ENCODE assay signal across 11 cellular contexts in genomic region chr11:65554842-65555395, GRCh38. TPM values are rescaled to one million over a fixed set of nuclear protein-coding genes. Genes with fewer than 3 reads are reported as not detected.
DNase-seq lines count a peak whose midpoint lies in the region; ATAC-seq, FAIRE-seq and TF ChIP-seq lines count a peak whose summit lies in the region.
"Had no signal": no experiment of that assay in that cellular context is flagged by ENCODE, and none has a peak within 500 bp of the region (broad histone marks: within the 10 kb centered on the region; RNA-seq: fewer than 3 reads in every experiment).

No MANE protein-coding gene starts in this region.

- TF ChIP-seq POLR2A in breast epithelium (IDR thresholded peaks at IDR 0.05) = no peak

- DNase-seq in breast epithelium (ENCODE audit: low spot score in 2 of 2) = no peak
- no peak for DNase-seq in osteocyte (ENCODE audit: extremely low spot score, unreplicated experiment)
- DNase-seq in small intestine = no peak
- DNase-seq: DMS153, lower lobe of right lung had no signal

- ATAC-seq in GM18502 (IDR thresholded peaks at IDR 0.05; ENCODE audit: poor library complexity, unreplicated experiment) (no peak), HG03025 (IDR thresholded peaks at IDR 0.05; ENCODE audit: low FRiP score, unreplicated experiment) (no peak), HG02798 (IDR thresholded peaks at IDR 0.05; ENCODE audit: poor library complexity, unreplicated experiment) (no peak)
- ATAC-seq: lower lobe of right lung had no signal

- H3K36me3 ChIP-seq in BLaER1 treated with 17β-estradiol and CSF1 and Interleukin-3, amounts not matched to agents 10 nM and 100 nM = peaks cover 5 to 28% (median 15%) of the 10 kb centered on the region in 11 experiments; a peak in 15 of 22 replicates
- no peaks in the 10 kb centered on the region for H3K36me3 ChIP-seq in breast epithelium
- no peaks in the 10 kb centered on the region for H3K36me3 ChIP-seq in small intestine (ENCODE audit: control insufficient read depth in 2 of 2, insufficient read depth in 2 of 2, low read length in 2 of 2)

- H3K4me2 ChIP-seq in BLaER1 treated with 17β-estradiol and CSF1 and Interleukin-3, amounts not matched to agents 10 nM and 100 nM = peak overlapping the region; percentile 89 to 100 (median 99)

- H3K9me3 ChIP-seq in BLaER1 treated with 17β-estradiol and CSF1 and Interleukin-3, amounts not matched to agents 10 nM and 100 nM (replicated peaks in 1 of 11) = no peaks in the 10 kb centered on the region
- H3K9me3 ChIP-seq in breast epithelium (no peaks in the 10 kb centered on the region), small intestine (ENCODE audit: control insufficient read depth, low read depth) (no peaks in the 10 kb centered on the region)
- H3K9me3 ChIP-seq: lower lobe of right lung had no signal

- H3K36me3 Mint-ChIP-seq in IgD-negative memory B cell = no peaks in the 10 kb centered on the region
- peaks cover 23% of the 10 kb centered on the region for H3K36me3 Mint-ChIP-seq in osteocyte (ENCODE audit: unreplicated experiment)

- H3K9ac ChIP-seq in BLaER1 treated with 17β-estradiol and CSF1 and Interleukin-3, amounts not matched to agents 10 nM and 100 nM = peak overlapping the region; percentile 12 to 91 (median 86); a peak in 21 of 22 replicates

- intact Hi-C loops in breast epithelium (cut with DNase I; ENCODE audit: low total_unique reads) = no loop called here

- H3K4me1 ChIP-seq in BLaER1 treated with 17β-estradiol and CSF1 and Interleukin-3, amounts not matched to agents 10 nM and 100 nM = peaks cover 69 to 85% (median 79%) of the 10 kb centered on the region in 10 experiments
- H3K4me1 ChIP-seq in breast epithelium = peaks cover 25 to 27% of the 10 kb centered on the region in 2 donors
- no peaks in the 10 kb centered on the region for H3K4me1 ChIP-seq in small intestine (ENCODE audit: control insufficient read depth in 2 of 2, insufficient read depth in 1 of 2, low read depth in 1 of 2, low read length in 1 of 2)

- FAIRE-seq in small intestine (lab: Jason Lieb, UNC) = no peak
- FAIRE-seq: TTC549 had no signal

- H4K20me1 ChIP-seq in BLaER1 treated with 17β-estradiol and CSF1 and Interleukin-3, amounts not matched to agents 10 nM and 100 nM = peaks cover 0 to 26% (median 13%) of the 10 kb centered on the region in 11 experiments; a peak in 10 of 22 replicates

- H3K9me3 Mint-ChIP-seq in IgD-negative memory B cell (no peaks in the 10 kb centered on the region), osteocyte (ENCODE audit: unreplicated experiment) (no peaks in the 10 kb centered on the region)

- peak overlapping the region; percentile 18 to 62 (median 59) for H3K27ac Mint-ChIP-seq in IgD-negative memory B cell
- H3K27ac Mint-ChIP-seq in osteocyte (ENCODE audit: unreplicated experiment) = peak overlapping the region; percentile 96

- H3K27ac ChIP-seq in BLaER1 treated with 17β-estradiol and CSF1 and Interleukin-3, amounts not matched to agents 10 nM and 100 nM = peak overlapping the region in 9 of 11 experiments; percentile 71 to 93 (median 87); a peak in 19 of 22 replicates
- peak overlapping the region; percentile 99 for H3K27ac ChIP-seq in breast epithelium
- H3K27ac ChIP-seq in small intestine (ENCODE audit: low read depth in 1 of 2, low read length in 1 of 2) = no peak overlapping the region
- H3K27ac ChIP-seq: lower lobe of right lung had no signal

- TF ChIP-seq CTCF in breast epithelium (IDR thresholded peaks at IDR 0.05) (no peak), osteocyte (IDR thresholded peaks at IDR 0.05) (no peak)

- WGBS in small intestine, 3 donors = 76 to 86% (median 84%) methylated on average over 4 of the region's 4 CpGs

- H3K27me3 ChIP-seq in BLaER1 treated with 17β-estradiol and CSF1 and Interleukin-3, amounts not matched to agents 10 nM and 100 nM = no peaks in the 10 kb centered on the region
- no peaks in the 10 kb centered on the region for H3K27me3 ChIP-seq in breast epithelium
- no peaks in the 10 kb centered on the region for H3K27me3 ChIP-seq in small intestine (ENCODE audit: control insufficient read depth in 2 of 2, insufficient read depth in 2 of 2, low read length in 2 of 2)

- H3K4me1 Mint-ChIP-seq in IgD-negative memory B cell (peaks cover 10 to 30% (median 19%) of the 10 kb centered on the region in 3 donors), osteocyte (ENCODE audit: unreplicated experiment) (peaks cover 53% of the 10 kb centered on the region)

- peak overlapping the region in 2 of 4 donors; percentile 26 to 76 for H3K4me3 Mint-ChIP-seq in IgD-negative memory B cell
- no peak overlapping the region for H3K4me3 Mint-ChIP-seq in osteocyte (ENCODE audit: unreplicated experiment)

- H3K4me3 ChIP-seq in BLaER1 treated with 17β-estradiol and CSF1 and Interleukin-3, amounts not matched to agents 10 nM and 100 nM = peak overlapping the region in 7 of 10 experiments; percentile 39 to 75 (median 62); a peak in 12 of 20 replicates
- peak overlapping the region in 1 of 3 donors; percentile 75 for H3K4me3 ChIP-seq in breast epithelium
- no peak overlapping the region for H3K4me3 ChIP-seq in small intestine (ENCODE audit: low read depth in 1 of 2, low read length in 2 of 2)
- H3K4me3 ChIP-seq: lower lobe of right lung had no signal

- H3K27me3 Mint-ChIP-seq in IgD-negative memory B cell = no peaks in the 10 kb centered on the region
- no peaks in the 10 kb centered on the region for H3K27me3 Mint-ChIP-seq in osteocyte (ENCODE audit: unreplicated experiment)

RNA-seq across cellular contexts. Expression of gene LTBP3, which starts 3.2 kb away (rescaled TPM):
- polyA plus RNA-seq in IgD-negative memory B cell = 37.4 TPM
- 10 to 100 TPM; 63.0 to 98.9 (median 95.7) TPM for total RNA-seq in breast epithelium
- total RNA-seq in osteocyte = 219 and 256 TPM in 2 replicates
- polyA plus RNA-seq in small intestine = 10 to 100 TPM in 2 of 3 donors, 1 to 10 TPM in 1; 6.5 to 25.6 (median 17.0) TPM

RNA-seq across cellular contexts. Expression of gene ZNRD2, which starts 15.4 kb away (rescaled TPM):
- polyA plus RNA-seq in IgD-negative memory B cell (86.4 TPM), small intestine (10 to 100 TPM; 27.7 to 49.2 (median 38.4) TPM)
- total RNA-seq in breast epithelium (10 to 100 TPM; 48.9 to 60.0 (median 59.4) TPM), osteocyte (31.3 and 32.7 TPM in 2 replicates)

RNA-seq across cellular contexts. Expression of gene FAM89B, which starts 17.4 kb away (rescaled TPM):
- polyA plus RNA-seq in IgD-negative memory B cell = 49.0 TPM
- total RNA-seq in breast epithelium = 10 to 100 TPM; 37.4 to 51.4 (median 40.8) TPM
- 84.2 and 92.1 TPM in 2 replicates for total RNA-seq in osteocyte
- polyA plus RNA-seq in small intestine = 10 to 100 TPM; 30.0 to 39.2 (median 36.7) TPM

RNA-seq across cellular contexts. Expression of gene EHBP1L1, which starts 20.9 kb away (rescaled TPM):
- polyA plus RNA-seq in IgD-negative memory B cell (16.1 TPM), small intestine (100 to 1,000 TPM in 1 of 3 donors, 10 to 100 TPM in 2; 36.1 to 131 (median 68.4) TPM)
- total RNA-seq in breast epithelium (10 to 100 TPM; 28.0 to 68.8 (median 33.4) TPM), osteocyte (39.7 and 42.6 TPM in 2 replicates)

RNA-seq across cellular contexts. Expression of gene SCYL1, which starts 30.0 kb away (rescaled TPM):
- polyA plus RNA-seq in IgD-negative memory B cell (34.0 TPM), small intestine (10 to 100 TPM; 46.7 to 76.9 (median 74.3) TPM)
- total RNA-seq in breast epithelium (10 to 100 TPM; 74.1 to 83.4 (median 83.2) TPM), osteocyte (103 and 104 TPM in 2 replicates)

Comparison
In these comparisons a context has a peak if more than half of its experiments do, and no peak if none do; other contexts are left out.
1. H3K27ac ChIP-seq: peak in BLaER1 treated with 17β-estradiol and CSF1 and Interleukin-3, amounts not matched to agents 10 nM and 100 nM (9 of 11) and breast epithelium (2 of 2); none in small intestine (0 of 2).
2. H3K4me3 ChIP-seq: peak in BLaER1 treated with 17β-estradiol and CSF1 and Interleukin-3, amounts not matched to agents 10 nM and 100 nM (7 of 10); none in small intestine (0 of 2).